2 cellular contexts compared by ENCODE assay signal in the genomic region with DNA sequence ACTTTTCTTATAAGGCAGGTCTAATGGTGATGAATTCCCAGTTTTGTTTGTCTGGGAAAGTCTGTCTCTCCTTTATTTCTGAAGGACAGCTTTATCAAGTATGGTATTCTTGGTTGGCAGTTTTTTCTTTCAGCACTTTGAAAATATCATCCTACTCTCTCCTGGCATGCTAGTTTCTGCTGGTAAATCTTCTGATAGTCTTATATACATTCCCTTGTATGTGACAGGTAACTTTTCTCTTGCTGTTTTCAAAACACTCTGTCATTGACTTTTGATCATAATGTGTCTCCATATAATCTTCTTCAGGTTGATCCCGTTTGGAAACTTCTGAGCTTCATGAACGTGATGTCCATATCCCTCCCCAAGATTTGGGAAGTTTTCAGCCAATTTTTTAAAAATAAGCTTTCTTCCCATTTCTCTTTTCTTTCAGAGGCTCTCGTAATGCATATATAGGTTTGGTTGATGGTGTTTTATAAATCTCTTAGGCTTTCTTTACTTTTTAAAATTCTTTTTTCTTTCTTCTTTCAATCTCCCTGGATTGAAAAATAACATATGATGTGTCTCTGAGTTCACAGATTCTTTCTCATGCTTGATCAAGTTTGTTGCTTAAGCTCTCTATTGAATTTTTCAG.
A peak's percentile ranks its signal among the peaks of the same experiment; 100 is the strongest.
TF ChIP-seq lines count a peak whose summit lies in the region.

No MANE protein-coding gene starts in this region.

TF ChIP-seq in HepG2, 621 proteins besides CTCF, POLR2A, EP300 and RAD21:
- TF ChIP-seq ZNF160 (CRISPR knock-in tag; IDR thresholded peaks at IDR 0.05) (peak; percentile 89), MZF1 (CRISPR knock-in tag; IDR thresholded peaks at IDR 0.05; ENCODE audit: borderline replicate concordance) (no peak)

TF ChIP-seq in GM12878, 131 proteins besides CTCF, POLR2A, EP300 and RAD21:
- TF ChIP-seq, protein P1, sequence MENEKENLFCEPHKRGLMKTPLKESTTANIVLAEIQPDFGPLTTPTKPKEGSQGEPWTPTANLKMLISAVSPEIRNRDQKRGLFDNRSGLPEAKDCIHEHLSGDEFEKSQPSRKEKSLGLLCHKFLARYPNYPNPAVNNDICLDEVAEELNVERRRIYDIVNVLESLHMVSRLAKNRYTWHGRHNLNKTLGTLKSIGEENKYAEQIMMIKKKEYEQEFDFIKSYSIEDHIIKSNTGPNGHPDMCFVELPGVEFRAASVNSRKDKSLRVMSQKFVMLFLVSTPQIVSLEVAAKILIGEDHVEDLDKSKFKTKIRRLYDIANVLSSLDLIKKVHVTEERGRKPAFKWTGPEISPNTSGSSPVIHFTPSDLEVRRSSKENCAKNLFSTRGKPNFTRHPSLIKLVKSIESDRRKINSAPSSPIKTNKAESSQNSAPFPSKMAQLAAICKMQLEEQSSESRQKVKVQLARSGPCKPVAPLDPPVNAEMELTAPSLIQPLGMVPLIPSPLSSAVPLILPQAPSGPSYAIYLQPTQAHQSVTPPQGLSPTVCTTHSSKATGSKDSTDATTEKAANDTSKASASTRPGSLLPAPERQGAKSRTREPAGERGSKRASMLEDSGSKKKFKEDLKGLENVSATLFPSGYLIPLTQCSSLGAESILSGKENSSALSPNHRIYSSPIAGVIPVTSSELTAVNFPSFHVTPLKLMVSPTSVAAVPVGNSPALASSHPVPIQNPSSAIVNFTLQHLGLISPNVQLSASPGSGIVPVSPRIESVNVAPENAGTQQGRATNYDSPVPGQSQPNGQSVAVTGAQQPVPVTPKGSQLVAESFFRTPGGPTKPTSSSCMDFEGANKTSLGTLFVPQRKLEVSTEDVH (IDR thresholded peaks at IDR 0.05; ENCODE audit: low read depth, partially characterized antibody) = no peak
- no peak for TF ChIP-seq POLR2AphosphoS5 (IDR thresholded peaks at IDR 0.05; ENCODE audit: low read length)
- TF ChIP-seq, protein P2, sequence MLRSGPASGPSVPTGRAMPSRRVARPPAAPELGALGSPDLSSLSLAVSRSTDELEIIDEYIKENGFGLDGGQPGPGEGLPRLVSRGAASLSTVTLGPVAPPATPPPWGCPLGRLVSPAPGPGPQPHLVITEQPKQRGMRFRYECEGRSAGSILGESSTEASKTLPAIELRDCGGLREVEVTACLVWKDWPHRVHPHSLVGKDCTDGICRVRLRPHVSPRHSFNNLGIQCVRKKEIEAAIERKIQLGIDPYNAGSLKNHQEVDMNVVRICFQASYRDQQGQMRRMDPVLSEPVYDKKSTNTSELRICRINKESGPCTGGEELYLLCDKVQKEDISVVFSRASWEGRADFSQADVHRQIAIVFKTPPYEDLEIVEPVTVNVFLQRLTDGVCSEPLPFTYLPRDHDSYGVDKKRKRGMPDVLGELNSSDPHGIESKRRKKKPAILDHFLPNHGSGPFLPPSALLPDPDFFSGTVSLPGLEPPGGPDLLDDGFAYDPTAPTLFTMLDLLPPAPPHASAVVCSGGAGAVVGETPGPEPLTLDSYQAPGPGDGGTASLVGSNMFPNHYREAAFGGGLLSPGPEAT (IDR thresholded peaks at IDR 0.05; ENCODE audit: low read depth) = 0 out of 2 replicates have a peak, but pooled peaks have one; percentile 18
